In the genomic region with DNA sequence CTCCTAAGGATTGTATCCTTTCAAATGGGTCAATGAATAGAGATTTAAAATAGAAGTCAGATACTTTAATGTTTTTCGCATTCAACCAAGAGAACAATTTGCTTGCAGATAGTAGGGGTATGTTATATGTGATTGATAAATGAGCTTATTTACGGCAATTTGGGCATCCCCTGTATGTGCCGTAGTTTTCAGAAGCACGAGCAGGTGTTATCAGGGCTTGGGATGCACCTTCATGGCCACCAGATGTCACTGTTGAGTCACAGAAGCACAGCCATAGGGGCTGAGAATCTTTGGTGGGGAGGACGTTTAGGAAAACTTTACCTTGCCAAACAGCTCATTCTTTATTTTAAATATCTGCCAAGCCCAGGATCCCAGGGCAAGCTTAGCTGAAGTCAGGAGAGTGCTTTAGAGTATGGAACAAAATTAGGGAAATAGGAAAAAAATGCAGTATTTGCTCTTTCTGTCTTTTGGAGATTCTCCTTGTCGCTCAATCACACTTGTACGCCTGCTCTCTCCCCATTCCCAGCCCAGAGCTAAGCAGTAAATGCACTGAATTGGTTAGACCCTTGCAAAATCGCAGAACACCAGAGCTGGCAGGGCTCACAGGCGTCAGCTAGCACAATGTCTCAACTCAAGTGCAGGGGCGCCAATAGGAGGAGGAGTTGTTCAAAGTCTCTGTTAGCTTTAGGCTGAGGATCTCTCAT, we compare ENCODE assay signal across 8 cellular contexts.
A peak's percentile ranks its signal among the peaks of the same experiment; 100 is the strongest.
DNase-seq lines count a peak whose midpoint lies in the region; ATAC-seq and TF ChIP-seq lines count a peak whose summit lies in the region.

No MANE protein-coding gene starts in this region.

- no peak overlapping the region for H3K27ac Mint-ChIP-seq in T-helper 2 cell treated with Interferon-gamma antibody and Interleukin-4, amounts not matched to agents 5 μg/mL and 100 μg/mL, for 36 hours

- TF ChIP-seq CTCF in astrocyte of the cerebellum (IDR thresholded peaks at IDR 0.05; ENCODE audit: low read depth, low read length, missing control alignments) (peak; percentile 98), spleen (IDR thresholded peaks at IDR 0.05 in 8 of 11, conservative IDR thresholded peaks at IDR 0.05 in 3 of 11) (peak; percentile 33 to 90 (median 83))

- peaks cover 9% of the 10 kb centered on the region for H3K27me3 Mint-ChIP-seq in T-helper 2 cell treated with Interferon-gamma antibody and Interleukin-4, amounts not matched to agents 5 μg/mL and 100 μg/mL, for 36 hours (ENCODE audit: low read depth)

- H3K9me3 ChIP-seq in Karpas-422 (ENCODE audit: low read length) (no peaks in the 10 kb centered on the region), spleen (peaks cover 0 to 3% (median 0%) of the 10 kb centered on the region in 8 donors)

- no peaks in the 10 kb centered on the region for H3K4me1 Mint-ChIP-seq in T-helper 2 cell treated with Interferon-gamma antibody and Interleukin-4, amounts not matched to agents 5 μg/mL and 100 μg/mL, for 36 hours (ENCODE audit: low read depth)

- H3K4me2 ChIP-seq in Karpas-422 (ENCODE audit: low read depth, low read length, poor library complexity, severe bottlenecking): no peak overlapping the region

- DNase-seq in AML-193 (lab: John Stamatoyannopoulos, UW) (peak; percentile 28 to 30), Karpas-422 (peak; percentile 83), astrocyte of the cerebellum (ENCODE audit: low read depth) (peak; percentile 26), hypothalamus (lab: John Stamatoyannopoulos, UW) (peak in 40 of 51 donors; percentile 4 to 78 (median 39)), spleen (no peak)
- peak; percentile 17 for DNase-seq in T-helper 2 cell treated with Interferon-gamma antibody and Interleukin-4, amounts not matched to agents 5 μg/mL and 100 μg/mL, for 36 hours (ENCODE audit: low spot score)

- no peaks in the 10 kb centered on the region for H3K79me2 ChIP-seq in Karpas-422 (ENCODE audit: low read length)

- H3K36me3 Mint-ChIP-seq in T-helper 2 cell treated with Interferon-gamma antibody and Interleukin-4, amounts not matched to agents 5 μg/mL and 100 μg/mL, for 36 hours (ENCODE audit: low read depth): no peaks in the 10 kb centered on the region

- ATAC-seq in GM19043 (IDR thresholded peaks at IDR 0.05; ENCODE audit: low read depth, unreplicated experiment) (peak; percentile 85), HG02759 (IDR thresholded peaks at IDR 0.05; ENCODE audit: unreplicated experiment) (no peak)

- no peaks in the 10 kb centered on the region for H3K36me3 ChIP-seq in Karpas-422 (ENCODE audit: insufficient read depth, low read length)
- H3K36me3 ChIP-seq in spleen: no peaks in the 10 kb centered on the region

- H3K4me3 Mint-ChIP-seq in T-helper 2 cell treated with Interferon-gamma antibody and Interleukin-4, amounts not matched to agents 5 μg/mL and 100 μg/mL, for 36 hours: no peak overlapping the region

- no peaks in the 10 kb centered on the region for H4K20me1 ChIP-seq in Karpas-422 (ENCODE audit: insufficient read depth, low read depth, low read length)

- H3K27ac ChIP-seq in Karpas-422 (ENCODE audit: low read length): no peak overlapping the region
- H3K27ac ChIP-seq in spleen: no peak overlapping the region

- no peak for TF ChIP-seq POLR2A in spleen (IDR thresholded peaks at IDR 0.05)

- no peaks in the 10 kb centered on the region for H3K27me3 ChIP-seq in Karpas-422 (ENCODE audit: low read length)
- H3K27me3 ChIP-seq in spleen (replicated peaks in 1 of 7): peaks cover 0 to 32% (median 0%) of the 10 kb centered on the region in 7 donors

- 39 to 48% (median 41%) methylated on average over 10 of the region's 10 CpGs for WGBS in spleen, 5 donors

- no peaks in the 10 kb centered on the region for H3K9me2 ChIP-seq in Karpas-422 (replicated peaks; ENCODE audit: insufficient read depth, low read length)

- H3K4me3 ChIP-seq in Karpas-422 (ENCODE audit: low read length): no peak overlapping the region
- no peak overlapping the region for H3K4me3 ChIP-seq in astrocyte of the cerebellum (ENCODE audit: low read depth, low read length)
- no peak overlapping the region for H3K4me3 ChIP-seq in spleen

- H3K4me1 ChIP-seq in Karpas-422 (ENCODE audit: low read length): no peaks in the 10 kb centered on the region
- H3K4me1 ChIP-seq in spleen: no peaks in the 10 kb centered on the region

- H3K9me3 Mint-ChIP-seq in T-helper 2 cell treated with Interferon-gamma antibody and Interleukin-4, amounts not matched to agents 5 μg/mL and 100 μg/mL, for 36 hours: peaks cover 12% of the 10 kb centered on the region

- H2AFZ ChIP-seq in Karpas-422 (ENCODE audit: low read length): no peak overlapping the region

- H3K9ac ChIP-seq in Karpas-422 (ENCODE audit: low read length): no peak overlapping the region

- in situ Hi-C loops in astrocyte of the cerebellum (cut with HindIII; ENCODE audit: low sequenced_read_pairs): no loop called here

- intact Hi-C loops in spleen (cut with DNase I; ENCODE audit: low total_unique reads): loop anchor here (10.0 kb wide), 2 partner anchors 811 to 951 kb away; no protein-coding TSS in a partner anchor
